8 cellular contexts compared by ENCODE assay signal in the genomic region with DNA sequence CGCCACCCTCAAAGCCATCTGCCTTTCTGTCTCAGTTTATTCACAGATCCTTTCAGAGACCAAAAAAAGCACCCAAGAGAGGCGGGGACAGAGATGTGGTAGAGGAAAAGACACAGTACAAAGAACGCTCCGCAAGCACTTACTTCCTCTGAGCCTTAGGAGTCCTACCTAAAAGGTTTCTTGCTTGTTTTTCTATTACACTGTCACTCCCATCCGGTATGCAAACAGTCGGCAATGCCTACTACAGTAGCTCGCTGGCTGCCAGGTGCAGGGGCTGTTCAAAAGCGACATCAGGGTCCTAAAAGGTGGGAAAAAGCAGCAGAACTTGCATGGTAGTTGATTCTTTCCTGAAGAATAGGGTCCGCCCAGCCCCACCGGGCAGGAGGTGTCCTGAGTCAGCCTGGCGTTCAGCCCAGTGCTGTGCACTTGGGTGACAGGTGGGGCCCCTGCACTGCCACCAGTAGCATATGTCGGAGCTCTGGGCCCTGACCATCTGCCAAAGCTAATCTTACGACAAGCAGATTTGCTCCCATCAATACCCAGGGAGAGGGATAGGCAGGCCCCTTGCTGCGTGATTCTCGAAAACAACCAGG. TPM values are rescaled to one million over a fixed set of nuclear protein-coding genes. Genes with fewer than 3 reads are reported as not detected.
A peak's percentile ranks its signal among the peaks of the same experiment; 100 is the strongest.
DNase-seq lines count a peak whose midpoint lies in the region; ATAC-seq and FAIRE-seq lines count a peak whose summit lies in the region.

No MANE protein-coding gene starts in this region.

- no peaks in the 10 kb centered on the region for H3K27me3 Mint-ChIP-seq in activated T-helper 1 cell treated with anti-CD3 and anti-CD28 coated beads, Interleukin-12 subunit alpha, Interleukin-12 subunit beta, Interleukin-2, Interleukin-4 antibody, amounts not matched to agents 30 ng/mL and 10 ng/mL and 1 ng/mL, durations not matched to agents 14 hours and 24 hours and 36 hours (ENCODE audit: insufficient read depth)

- H3K4me2 ChIP-seq in trophoblast cell (ENCODE audit: low read length), result peak overlapping the region; percentile 87

- H3K27ac Mint-ChIP-seq in activated T-helper 1 cell treated with anti-CD3 and anti-CD28 coated beads, Interleukin-12 subunit alpha, Interleukin-12 subunit beta, Interleukin-2, Interleukin-4 antibody, amounts not matched to agents 30 ng/mL and 10 ng/mL and 1 ng/mL, durations not matched to agents 14 hours and 24 hours and 36 hours, result peak overlapping the region; percentile 99

- no peaks in the 10 kb centered on the region for H3K27me3 ChIP-seq in trophoblast cell (ENCODE audit: insufficient read depth, low read length)

- H3K4me3 Mint-ChIP-seq in activated T-helper 1 cell treated with anti-CD3 and anti-CD28 coated beads, Interleukin-12 subunit alpha, Interleukin-12 subunit beta, Interleukin-2, Interleukin-4 antibody, amounts not matched to agents 30 ng/mL and 10 ng/mL and 1 ng/mL, durations not matched to agents 14 hours and 24 hours and 36 hours, result peak overlapping the region; percentile 98

- intact Hi-C loops in activated T-helper 1 cell treated with anti-CD3 and anti-CD28 coated beads, Interleukin-12 subunit alpha, Interleukin-12 subunit beta, Interleukin-2, Interleukin-4 antibody, amounts not matched to agents 30 ng/mL and 10 ng/mL and 1 ng/mL, durations not matched to agents 14 hours and 24 hours and 36 hours (cut with micrococcal nuclease), result loop anchor here (1.0 to 10.0 kb wide), 4 partner anchors 49 to 627 kb away; a partner anchor contains a TSS

- peaks cover 6% of the 10 kb centered on the region for H3K79me2 ChIP-seq in trophoblast cell (ENCODE audit: control insufficient read depth, insufficient read depth, low read length, poor library complexity)

- H3K27ac ChIP-seq in trophoblast cell (ENCODE audit: low read depth, low read length), result no peak overlapping the region

- FAIRE-seq in frontal cortex (lab: Jason Lieb, UNC) (no peak), urothelium cell line (lab: Jason Lieb, UNC) (no peak)

- H2AK5ac ChIP-seq in trophoblast cell (ENCODE audit: low read length), result no peak overlapping the region

- peaks cover 41% of the 10 kb centered on the region for H3K4me1 Mint-ChIP-seq in activated T-helper 1 cell treated with anti-CD3 and anti-CD28 coated beads, Interleukin-12 subunit alpha, Interleukin-12 subunit beta, Interleukin-2, Interleukin-4 antibody, amounts not matched to agents 30 ng/mL and 10 ng/mL and 1 ng/mL, durations not matched to agents 14 hours and 24 hours and 36 hours (ENCODE audit: low read depth)

- no peaks in the 10 kb centered on the region for H3K9me3 Mint-ChIP-seq in activated T-helper 1 cell treated with anti-CD3 and anti-CD28 coated beads, Interleukin-12 subunit alpha, Interleukin-12 subunit beta, Interleukin-2, Interleukin-4 antibody, amounts not matched to agents 30 ng/mL and 10 ng/mL and 1 ng/mL, durations not matched to agents 14 hours and 24 hours and 36 hours

- peaks cover 6% of the 10 kb centered on the region for H3K79me1 ChIP-seq in trophoblast cell (ENCODE audit: low read length)

- peaks cover 18% of the 10 kb centered on the region for H3K36me3 Mint-ChIP-seq in activated T-helper 1 cell treated with anti-CD3 and anti-CD28 coated beads, Interleukin-12 subunit alpha, Interleukin-12 subunit beta, Interleukin-2, Interleukin-4 antibody, amounts not matched to agents 30 ng/mL and 10 ng/mL and 1 ng/mL, durations not matched to agents 14 hours and 24 hours and 36 hours (ENCODE audit: low read depth)

- peaks cover 3 to 9% of the 10 kb centered on the region in 2 experiments for H3K4me1 ChIP-seq in trophoblast cell (ENCODE audit: control insufficient read depth in 1 of 2, insufficient read depth in 2 of 2, low read length in 2 of 2)

- peak overlapping the region; percentile 92 for H4K8ac ChIP-seq in trophoblast cell (ENCODE audit: low read depth, low read length)

- H3K9ac ChIP-seq in trophoblast cell (ENCODE audit: low read length), result peak overlapping the region; percentile 63

- no peak overlapping the region for H4K12ac ChIP-seq in trophoblast cell (ENCODE audit: low read depth, low read length)

- H3K14ac ChIP-seq in trophoblast cell (ENCODE audit: low read length), result peak overlapping the region; percentile 32

- H2BK5ac ChIP-seq in trophoblast cell (ENCODE audit: low read depth, low read length, poor library complexity), result no peak overlapping the region

- peak; percentile 25 for DNase-seq in NCI-H748 treated with DMSO at 0.1 percent for 48 hours (lab: John Stamatoyannopoulos, UW)
- no peak for DNase-seq in NCI-H748 (lab: John Stamatoyannopoulos, UW; ENCODE audit: unreplicated experiment)
- peak; percentile 77 for DNase-seq in NCI-H82 treated with DMSO at 0.1 percent for 48 hours (lab: John Stamatoyannopoulos, UW; ENCODE audit: unreplicated experiment)
- peak; percentile 47 for DNase-seq in activated T-helper 1 cell treated with anti-CD3 and anti-CD28 coated beads, Interleukin-12 subunit alpha, Interleukin-12 subunit beta, Interleukin-2, Interleukin-4 antibody, amounts not matched to agents 30 ng/mL and 10 ng/mL and 1 ng/mL, durations not matched to agents 14 hours and 24 hours and 36 hours (ENCODE audit: low spot score)
- DNase-seq in frontal cortex (ENCODE audit: low spot score in 2 of 2), result peak; percentile 28 to 46
- no peak for DNase-seq in trophoblast cell
- DNase-seq in urothelium cell line (ENCODE audit: low spot score), result no peak

- peak overlapping the region; percentile 88 for H2AFZ ChIP-seq in trophoblast cell (ENCODE audit: insufficient read depth, low read length, poor library complexity)

- no peaks in the 10 kb centered on the region for H3K9me3 ChIP-seq in trophoblast cell (ENCODE audit: insufficient read depth, low read depth, low read length)

- H3K36me3 ChIP-seq in trophoblast cell (ENCODE audit: control insufficient read depth in 1 of 2, insufficient read depth in 2 of 2, low read length in 2 of 2), result no peaks in the 10 kb centered on the region

- no CpG with 5 or more reads among the region's 15 CpGs for WGBS in trophoblast cell (ENCODE audit: extremely low coverage, insufficient coverage, insufficient read length)

- no peak overlapping the region for H4K91ac ChIP-seq in trophoblast cell (ENCODE audit: low read depth, low read length)

- no peak overlapping the region for H2BK120ac ChIP-seq in trophoblast cell (ENCODE audit: insufficient read depth, low read length, poor library complexity)

- H3K4ac ChIP-seq in trophoblast cell (ENCODE audit: low read depth, low read length), result no peak overlapping the region

- H3K23ac ChIP-seq in trophoblast cell (ENCODE audit: low read length), result no peak overlapping the region

- H3K18ac ChIP-seq in trophoblast cell (ENCODE audit: low read length), result peak overlapping the region; percentile 39

- H2BK12ac ChIP-seq in trophoblast cell (ENCODE audit: low read length), result no peak overlapping the region

- peak overlapping the region; percentile 99 for H3K4me3 ChIP-seq in trophoblast cell (ENCODE audit: low read depth, low read length)

- peak; percentile 33 for ATAC-seq in HG02943 (IDR thresholded peaks at IDR 0.05; ENCODE audit: low read depth, unreplicated experiment)

RNA-seq across cellular contexts. Expression of a gene that starts 0.7 kb away (rescaled TPM):
- 49.1 and 53.6 TPM in 2 replicates for total RNA-seq in activated T-helper 1 cell treated with anti-CD3 and anti-CD28 coated beads, Interleukin-12 subunit alpha, Interleukin-12 subunit beta, Interleukin-2, Interleukin-4 antibody, amounts not matched to agents 30 ng/mL and 10 ng/mL and 1 ng/mL, durations not matched to agents 14 hours and 24 hours and 36 hours
- 25.3 TPM for total RNA-seq in frontal cortex
- 4.5 and 4.7 TPM in 2 replicates for polyA plus RNA-seq in trophoblast cell (2013)

RNA-seq across cellular contexts. Expression of a gene that starts 30.1 kb away (rescaled TPM):
- 67.1 and 68.3 TPM in 2 replicates for total RNA-seq in activated T-helper 1 cell treated with anti-CD3 and anti-CD28 coated beads, Interleukin-12 subunit alpha, Interleukin-12 subunit beta, Interleukin-2, Interleukin-4 antibody, amounts not matched to agents 30 ng/mL and 10 ng/mL and 1 ng/mL, durations not matched to agents 14 hours and 24 hours and 36 hours
- 15.9 TPM for total RNA-seq in frontal cortex
- 402 and 424 TPM in 2 replicates for polyA plus RNA-seq in trophoblast cell (2013)

RNA-seq across cellular contexts. Expression of a gene that starts 40.1 kb away (rescaled TPM):
- 0.57 and 0.73 TPM in 2 replicates for total RNA-seq in activated T-helper 1 cell treated with anti-CD3 and anti-CD28 coated beads, Interleukin-12 subunit alpha, Interleukin-12 subunit beta, Interleukin-2, Interleukin-4 antibody, amounts not matched to agents 30 ng/mL and 10 ng/mL and 1 ng/mL, durations not matched to agents 14 hours and 24 hours and 36 hours
- total RNA-seq in frontal cortex, result 8.6 TPM
- 20.7 and 22.5 TPM in 2 replicates for polyA plus RNA-seq in trophoblast cell (2013)

Comparison
In these comparisons a context has a peak if more than half of its experiments do, and no peak if none do; other contexts are left out.
1. DNase-seq: peak in NCI-H748 treated with DMSO at 0.1 percent for 48 hours (single experiment), NCI-H82 treated with DMSO at 0.1 percent for 48 hours (single experiment), activated T-helper 1 cell treated with anti-CD3 and anti-CD28 coated beads, Interleukin-12 subunit alpha, Interleukin-12 subunit beta, Interleukin-2, Interleukin-4 antibody, amounts not matched to agents 30 ng/mL and 10 ng/mL and 1 ng/mL, durations not matched to agents 14 hours and 24 hours and 36 hours (single experiment) and frontal cortex (2 of 2); none in NCI-H748 (single experiment), trophoblast cell (0 of 2) and urothelium cell line (single experiment).